ENCODE assay signal across 1 cellular context in genomic region chr20:38452880-38453624, GRCh38.
TF ChIP-seq lines count a peak whose summit lies in the region.

No MANE protein-coding gene starts in this region.

TF ChIP-seq in K562, 482 proteins besides CTCF, POLR2A, EP300 and RAD21 (continued from another document and continues in another):
- no peak for TF ChIP-seq CEBPZ (IDR thresholded peaks at IDR 0.05; ENCODE audit: borderline replicate concordance, low read depth, low read length)
- TF ChIP-seq ZNF785 (CRISPR knock-in tag; IDR thresholded peaks at IDR 0.05), result no peak
- no peak for TF ChIP-seq ZNF41 (CRISPR knock-in tag; conservative IDR thresholded peaks at IDR 0.05)
- TF ChIP-seq SMARCA4 (IDR thresholded peaks at IDR 0.05), result peak; percentile 93
- no peak for TF ChIP-seq GMEB1 (CRISPR knock-in tag; IDR thresholded peaks at IDR 0.05)
- TF ChIP-seq RBM25 (IDR thresholded peaks at IDR 0.05; ENCODE audit: low read depth, low read length, severe bottlenecking), result no peak
- TF ChIP-seq ETS2 (tag; IDR thresholded peaks at IDR 0.05; ENCODE audit: borderline replicate concordance, poor library complexity, severe bottlenecking), result no peak
- no peak for TF ChIP-seq SPI1 (IDR thresholded peaks at IDR 0.05; ENCODE audit: borderline replicate concordance, low read depth, low read length)
- peak; percentile 88 for TF ChIP-seq SOX6 (IDR thresholded peaks at IDR 0.05)
- no peak for TF ChIP-seq ZNF146 (CRISPR knock-in tag; IDR thresholded peaks at IDR 0.05; ENCODE audit: unreplicated experiment)
- TF ChIP-seq TAF1 (IDR thresholded peaks at IDR 0.05; ENCODE audit: control insufficient read depth, extremely low read depth, insufficient read depth, low read length, severe bottlenecking), result peak; percentile 16
- TF ChIP-seq ZFP1 (CRISPR knock-in tag; IDR thresholded peaks at IDR 0.05), result no peak
- 0 out of 2 replicates have a peak, but pooled peaks have one; percentile 61 for TF ChIP-seq LARP7 (IDR thresholded peaks at IDR 0.05)
- TF ChIP-seq DPF2 (IDR thresholded peaks at IDR 0.05), result peak; percentile 96
- TF ChIP-seq BRCA1 (IDR thresholded peaks at IDR 0.05), result no peak
- TF ChIP-seq BRCA1 (CRISPR knock-in tag; IDR thresholded peaks at IDR 0.05), result no peak
- TF ChIP-seq SRSF3 (IDR thresholded peaks at IDR 0.05; ENCODE audit: insufficient read depth, low read length), result no peak
- no peak for TF ChIP-seq ZNF449 (CRISPR knock-in tag; IDR thresholded peaks at IDR 0.05)
- no peak for TF ChIP-seq SRSF1 (IDR thresholded peaks at IDR 0.05; ENCODE audit: low read depth, low read length)
- TF ChIP-seq HNRNPUL1 (IDR thresholded peaks at IDR 0.05; ENCODE audit: low read length), result no peak
- peak; percentile 50 for TF ChIP-seq NFIC (IDR thresholded peaks at IDR 0.05)
- peak; percentile 91 for TF ChIP-seq CBFA2T3 (IDR thresholded peaks at IDR 0.05)
- no peak for TF ChIP-seq ZZZ3 (IDR thresholded peaks at IDR 0.05)
- TF ChIP-seq ZNF3 (CRISPR knock-in tag; IDR thresholded peaks at IDR 0.05), result no peak
- no peak for TF ChIP-seq CHD4 (IDR thresholded peaks at IDR 0.05; ENCODE audit: insufficient read depth, insufficient replicate concordance, low read depth, low read length, poor library complexity, severe bottlenecking)
- no peak for TF ChIP-seq ZKSCAN3 (CRISPR knock-in tag; IDR thresholded peaks at IDR 0.05)
- TF ChIP-seq THAP7 (CRISPR knock-in tag; IDR thresholded peaks at IDR 0.05), result no peak
- no peak for TF ChIP-seq ZNF324 (CRISPR knock-in tag; IDR thresholded peaks at IDR 0.05)
- TF ChIP-seq SMC3 (conservative IDR thresholded peaks at IDR 0.05; ENCODE audit: insufficient read depth, low read depth, low read length), result no peak
- TF ChIP-seq EHMT2 (IDR thresholded peaks at IDR 0.05), result no peak
- TF ChIP-seq ATF4 (CRISPR knock-in tag; IDR thresholded peaks at IDR 0.05), result no peak
- TF ChIP-seq HMG20B (CRISPR knock-in tag; IDR thresholded peaks at IDR 0.05), result no peak
- no peak for TF ChIP-seq ZNF384 (IDR thresholded peaks at IDR 0.05; ENCODE audit: low read depth, low read length)
- no peak for TF ChIP-seq CLOCK (CRISPR knock-in tag; IDR thresholded peaks at IDR 0.05; ENCODE audit: borderline replicate concordance)
- no peak for TF ChIP-seq SMARCA5 (IDR thresholded peaks at IDR 0.05)
- TF ChIP-seq TCF7L2 (IDR thresholded peaks at IDR 0.05; ENCODE audit: low read depth, low read length), result no peak
- no peak for TF ChIP-seq ZNF140 (CRISPR knock-in tag; IDR thresholded peaks at IDR 0.05)
- TF ChIP-seq ZNF778 (CRISPR knock-in tag; IDR thresholded peaks at IDR 0.05), result no peak
- TF ChIP-seq CBX5 (IDR thresholded peaks at IDR 0.05; ENCODE audit: borderline replicate concordance, low read depth), result no peak
- TF ChIP-seq CHAMP1 (IDR thresholded peaks at IDR 0.05), result no peak
- TF ChIP-seq ARID3B (CRISPR knock-in tag; IDR thresholded peaks at IDR 0.05; ENCODE audit: borderline replicate concordance), result no peak
- TF ChIP-seq ZKSCAN1 (IDR thresholded peaks at IDR 0.05; ENCODE audit: low read depth, low read length), result peak; percentile 14; the same call in 1 of the 2 replicates
- TF ChIP-seq JUNB (CRISPR knock-in tag; conservative IDR thresholded peaks at IDR 0.05), result no peak
- no peak for TF ChIP-seq RBFOX2 (IDR thresholded peaks at IDR 0.05; ENCODE audit: low read depth, low read length)
- peak; percentile 44 for TF ChIP-seq GABPA (tag; conservative IDR thresholded peaks at IDR 0.05; ENCODE audit: low read depth)
- no peak for TF ChIP-seq TSC22D4 (tag; IDR thresholded peaks at IDR 0.05)
- TF ChIP-seq PTTG1 (tag; IDR thresholded peaks at IDR 0.05; ENCODE audit: low read depth), result no peak
- no peak for TF ChIP-seq RNF219 (CRISPR knock-in tag; IDR thresholded peaks at IDR 0.05)
- TF ChIP-seq ZNF764 (CRISPR knock-in tag; IDR thresholded peaks at IDR 0.05; ENCODE audit: low read depth), result no peak
- no peak for TF ChIP-seq SFPQ (IDR thresholded peaks at IDR 0.05; ENCODE audit: low read depth, low read length)
